ENCODE assay signal across 10 cellular contexts in genomic region chr7:47513741-47514241, GRCh38.
A peak's percentile ranks its signal among the peaks of the same experiment; 100 is the strongest.
DNase-seq lines count a peak whose midpoint lies in the region; ATAC-seq and TF ChIP-seq lines count a peak whose summit lies in the region.
"Had no signal": no experiment of that assay in that cellular context is flagged by ENCODE, and none has a peak within 500 bp of the region (broad histone marks: within the 10 kb centered on the region; RNA-seq: fewer than 3 reads in every experiment).

No MANE protein-coding gene starts in this region.

- intact Hi-C loops in PC-9 (cut with micrococcal nuclease; ENCODE audit: unreplicated experiment), result no loop called here

- peak overlapping the region; percentile 8; the same call in 1 of the 2 replicates for H3K4me3 ChIP-seq in AG10803 (ENCODE audit: low read length)
- H3K4me3 ChIP-seq in PC-9, result no peak overlapping the region
- peak overlapping the region; percentile 19 for H3K4me3 ChIP-seq in fibroblast of villous mesenchyme (ENCODE audit: low read depth, low read length)
- no peak overlapping the region for H3K4me3 ChIP-seq in trophoblast cell (ENCODE audit: low read depth, low read length)
- H3K4me3 ChIP-seq in effector memory CD4-positive, alpha-beta T cell (ENCODE audit: insufficient read depth, low read depth, low read length, poor library complexity, severe bottlenecking), result no peak overlapping the region

- H3K4me1 ChIP-seq in PC-9 (replicated peaks; ENCODE audit: insufficient read depth) (peaks cover 41% of the 10 kb centered on the region), trophoblast cell (ENCODE audit: control insufficient read depth in 1 of 2, insufficient read depth in 2 of 2, low read length in 2 of 2) (peaks cover 40 to 45% of the 10 kb centered on the region in 2 experiments)
- H3K4me1 ChIP-seq in effector memory CD4-positive, alpha-beta T cell (ENCODE audit: control insufficient read depth, insufficient read depth, low read length, poor library complexity, severe bottlenecking), result no peaks in the 10 kb centered on the region

- peak overlapping the region; percentile 56 for H3K14ac ChIP-seq in trophoblast cell (ENCODE audit: low read length)

- peak overlapping the region; percentile 85 for H4K91ac ChIP-seq in trophoblast cell (ENCODE audit: low read depth, low read length)

- peaks cover 60% of the 10 kb centered on the region for H3F3A ChIP-seq in PC-9 (ENCODE audit: insufficient read depth, low read depth)

- peaks cover 38% of the 10 kb centered on the region for H3K79me1 ChIP-seq in trophoblast cell (ENCODE audit: low read length)

- H3K79me2 ChIP-seq in PC-9 (ENCODE audit: low read depth), result peaks cover 99% of the 10 kb centered on the region
- H3K79me2 ChIP-seq in trophoblast cell (ENCODE audit: control insufficient read depth, insufficient read depth, low read length, poor library complexity), result peaks cover 19% of the 10 kb centered on the region

- H3K9me3 ChIP-seq in PC-9 (ENCODE audit: insufficient read depth, low read depth) (no peaks in the 10 kb centered on the region), trophoblast cell (ENCODE audit: insufficient read depth, low read depth, low read length) (peaks cover 4% of the 10 kb centered on the region)
- no peaks in the 10 kb centered on the region for H3K9me3 ChIP-seq in effector memory CD4-positive, alpha-beta T cell (ENCODE audit: control insufficient read depth, low read length)

- H4K20me1 ChIP-seq in PC-9 (ENCODE audit: insufficient read depth), result peaks cover 90% of the 10 kb centered on the region

- BruUV-seq in PC-9 (replicated peaks; lab: Mats Ljungman, UMichigan), result no TSS peak

- H3K4ac ChIP-seq in trophoblast cell (ENCODE audit: low read depth, low read length), result peak overlapping the region; percentile 43

- peak overlapping the region; percentile 57 for H4K8ac ChIP-seq in trophoblast cell (ENCODE audit: low read depth, low read length)

- no peak overlapping the region for H4K12ac ChIP-seq in trophoblast cell (ENCODE audit: low read depth, low read length)

- peak overlapping the region; percentile 77 for H2BK120ac ChIP-seq in trophoblast cell (ENCODE audit: insufficient read depth, low read length, poor library complexity)

- TF ChIP-seq CTCF in AG10803 (conservative IDR thresholded peaks at IDR 0.05; ENCODE audit: low read length), result no peak
- no peak for TF ChIP-seq CTCF in PC-9 (conservative IDR thresholded peaks at IDR 0.05)
- TF ChIP-seq CTCF in fibroblast of villous mesenchyme (IDR thresholded peaks at IDR 0.05; ENCODE audit: insufficient read depth, low read depth, low read length), result no peak

- 0 out of 2 replicates have a peak overlapping the region, but pooled peaks have one; percentile 1 for H3K4me2 ChIP-seq in PC-9
- peak overlapping the region; percentile 17 for H3K4me2 ChIP-seq in trophoblast cell (ENCODE audit: low read length)

- H3K27ac ChIP-seq in PC-9 (peak overlapping the region; percentile 49; the same call in 1 of the 2 replicates), trophoblast cell (ENCODE audit: low read depth, low read length) (peak overlapping the region; percentile 97)
- H3K27ac ChIP-seq in effector memory CD4-positive, alpha-beta T cell (ENCODE audit: insufficient read depth, low read length, poor library complexity, severe bottlenecking), result no peak overlapping the region

- H3K36me3 ChIP-seq in PC-9 (ENCODE audit: low read depth), result peaks cover 58% of the 10 kb centered on the region
- peaks cover 38 to 41% of the 10 kb centered on the region in 2 experiments for H3K36me3 ChIP-seq in trophoblast cell (ENCODE audit: control insufficient read depth in 1 of 2, insufficient read depth in 2 of 2, low read length in 2 of 2)
- H3K36me3 ChIP-seq in effector memory CD4-positive, alpha-beta T cell (ENCODE audit: control insufficient read depth, insufficient read depth, low read length), result no peaks in the 10 kb centered on the region

- peak; percentile 92 for DNase-seq in AG10803 (ENCODE audit: low read depth)
- DNase-seq in PC-9, result no peak
- peak; percentile 97 for DNase-seq in fibroblast of villous mesenchyme (ENCODE audit: low read depth)
- DNase-seq in trophoblast cell, result peak; percentile 72 to 77
- no peak for DNase-seq in activated CD4-positive, alpha-beta T cell treated with anti-CD3 and anti-CD28 coated beads for 4 hours
- no peak for DNase-seq in mesenteric fat pad (ENCODE audit: low spot score)
- no peak for DNase-seq in effector memory CD4-positive, alpha-beta T cell
- DNase-seq: activated effector memory CD4-positive, alpha-beta T cell treated with anti-CD3 and anti-CD28 coated beads, Interleukin-2, amount 50 U/mL, for 16 hours; natural killer cell had no signal

- CTCF ChIA-PET in PC-9 (lab: Charles Lee), result no interaction called here

- peak overlapping the region; percentile 60 for H2AK5ac ChIP-seq in trophoblast cell (ENCODE audit: low read length)

- whole genome bisulfite sequencing in trophoblast cell (ENCODE audit: extremely low coverage, insufficient coverage, insufficient read length), result no CpG with 5 or more reads among the region's 12 CpGs

- POLR2A ChIA-PET in PC-9 (lab: Charles Lee; ENCODE audit: unreplicated experiment), result no interaction called here

- peak overlapping the region; percentile 81 for H2BK12ac ChIP-seq in trophoblast cell (ENCODE audit: low read length)

- no peaks in the 10 kb centered on the region for H3K9me2 ChIP-seq in PC-9 (ENCODE audit: insufficient read depth)

- H2AFZ ChIP-seq in PC-9, result no peak overlapping the region
- H2AFZ ChIP-seq in trophoblast cell (ENCODE audit: insufficient read depth, low read length, poor library complexity), result no peak overlapping the region

- peak overlapping the region; percentile 90 for H2BK5ac ChIP-seq in trophoblast cell (ENCODE audit: low read depth, low read length, poor library complexity)

- H3K18ac ChIP-seq in trophoblast cell (ENCODE audit: low read length), result peak overlapping the region; percentile 69

- ATAC-seq in GM18498 (IDR thresholded peaks at IDR 0.05; ENCODE audit: unreplicated experiment), result no peak
- ATAC-seq: natural killer cell had no signal

- no peak overlapping the region for H3K23ac ChIP-seq in trophoblast cell (ENCODE audit: low read length)

- H3K27me3 ChIP-seq in PC-9 (ENCODE audit: insufficient read depth, low read depth), result no peaks in the 10 kb centered on the region
- H3K27me3 ChIP-seq in trophoblast cell (ENCODE audit: insufficient read depth, low read length), result no peaks in the 10 kb centered on the region
- no peaks in the 10 kb centered on the region for H3K27me3 ChIP-seq in effector memory CD4-positive, alpha-beta T cell (replicated peaks; ENCODE audit: control insufficient read depth, insufficient read depth, low read length, poor library complexity, severe bottlenecking)

- no peak overlapping the region for H3K9ac ChIP-seq in trophoblast cell (ENCODE audit: low read length)

Comparison
In these comparisons a context has a peak if more than half of its experiments do, and no peak if none do; other contexts are left out.
1. DNase-seq: peak in AG10803 (single experiment), fibroblast of villous mesenchyme (single experiment) and trophoblast cell (2 of 2); none in PC-9 (0 of 2), activated CD4-positive, alpha-beta T cell treated with anti-CD3 and anti-CD28 coated beads for 4 hours (0 of 2), mesenteric fat pad (single experiment) and effector memory CD4-positive, alpha-beta T cell (0 of 3).
2. H3K4me3 ChIP-seq: peak in AG10803 (single experiment) and fibroblast of villous mesenchyme (single experiment); none in PC-9 (single experiment), trophoblast cell (single experiment) and effector memory CD4-positive, alpha-beta T cell (single experiment).